In genomic region chr17:44774271-44775135, GRCh38 we compare ENCODE assay signal across 8 cellular contexts. TPM values are rescaled to one million over a fixed set of nuclear protein-coding genes. Genes with fewer than 3 reads are reported as not detected.
DNase-seq lines count a peak whose midpoint lies in the region; ATAC-seq and TF ChIP-seq lines count a peak whose summit lies in the region.

No MANE protein-coding gene starts in this region.

- peak overlapping the region; percentile 76 to 97 (median 91) for H3K4me3 Mint-ChIP-seq in IgD-negative memory B cell

- peaks cover 4% of the 10 kb centered on the region for H3K27me3 Mint-ChIP-seq in IgD-negative memory B cell

- peak overlapping the region; percentile 98 for H3K4me2 ChIP-seq in OCI-LY3 (ENCODE audit: low read length)

- peak overlapping the region; percentile 53 for H3K27ac ChIP-seq in OCI-LY3 (ENCODE audit: low read length)

- no peaks in the 10 kb centered on the region for H3K79me2 ChIP-seq in OCI-LY3 (ENCODE audit: low read length)

- ATAC-seq in GM21576 (IDR thresholded peaks at IDR 0.05; ENCODE audit: unreplicated experiment), result no peak

- peaks cover 43% of the 10 kb centered on the region for H3K4me1 ChIP-seq in OCI-LY3 (ENCODE audit: low read length)

- H3K9ac ChIP-seq in OCI-LY3 (ENCODE audit: low read length), result peak overlapping the region; percentile 64

- peak; percentile 100 for TF ChIP-seq CTCF in GM12875 (IDR thresholded peaks at IDR 0.05; ENCODE audit: borderline replicate concordance, insufficient read depth, low read depth, low read length)
- TF ChIP-seq CTCF in OCI-LY3 (IDR thresholded peaks at IDR 0.05; ENCODE audit: low read depth, low read length), result peak; percentile 84

- H3K9me3 Mint-ChIP-seq in IgD-negative memory B cell, result no peaks in the 10 kb centered on the region

- DNase-seq in activated T-cell treated with anti-CD3 and anti-CD28 coated beads for 1 hour (ENCODE audit: low read depth) (peak; percentile 86), erythroblast (lab: John Stamatoyannopoulos, UW) (peak; percentile 72 to 85), mucosa of gallbladder (ENCODE audit: low spot score) (peak; percentile 87)
- DNase-seq in stimulated activated CD8-positive, alpha-beta memory T cell treated with anti-CD3 and anti-CD28 coated beads, Interleukin-4, amount 100 ng/mL, for 1 hour (ENCODE audit: low read depth in 2 of 2, low spot score in 1 of 2), result peak; percentile 66 to 69

- H3K36me3 Mint-ChIP-seq in IgD-negative memory B cell, result no peaks in the 10 kb centered on the region

- no peaks in the 10 kb centered on the region for H3K36me3 ChIP-seq in OCI-LY3 (replicated peaks; ENCODE audit: low read depth, low read length)

- TF ChIP-seq POLR2A in erythroblast (IDR thresholded peaks at IDR 0.05; ENCODE audit: low read length), result no peak

- peak overlapping the region; percentile 55 for H3K4me3 ChIP-seq in GM12875 (ENCODE audit: low read depth, low read length)
- peak overlapping the region; percentile 90 for H3K4me3 ChIP-seq in OCI-LY3 (ENCODE audit: low read length)

- H3K27me3 ChIP-seq in OCI-LY3 (ENCODE audit: low read depth, low read length), result no peaks in the 10 kb centered on the region

- H4K20me1 ChIP-seq in OCI-LY3 (ENCODE audit: insufficient read depth, low read length), result no peaks in the 10 kb centered on the region

- H3K9me3 ChIP-seq in OCI-LY3 (ENCODE audit: insufficient read depth, low read length), result no peaks in the 10 kb centered on the region

- peak overlapping the region; percentile 72; the same call in 1 of the 2 replicates for H2AFZ ChIP-seq in OCI-LY3 (ENCODE audit: low read depth, low read length)

- H3K27ac Mint-ChIP-seq in IgD-negative memory B cell, result peak overlapping the region in 1 of 3 donors; percentile 10

- H3K4me1 Mint-ChIP-seq in IgD-negative memory B cell, result peaks cover 2 to 6% (median 5%) of the 10 kb centered on the region in 3 donors

RNA-seq across cellular contexts. Expression of gene ADAM11, which starts 15.7 kb away (rescaled TPM):
- not detected for polyA plus RNA-seq in IgD-negative memory B cell
- 2.8 TPM for total RNA-seq in mucosa of gallbladder

RNA-seq across cellular contexts. Expression of gene GJC1, which starts 55.6 kb away (rescaled TPM):
- 0.15 TPM for polyA plus RNA-seq in IgD-negative memory B cell
- 17.3 TPM for total RNA-seq in mucosa of gallbladder
